In genomic region chr1:113392541-113392940, GRCh38 we compare ENCODE assay signal across 10 cellular contexts. TPM values are rescaled to one million over a fixed set of nuclear protein-coding genes. Genes with fewer than 3 reads are reported as not detected.
A peak's percentile ranks its signal among the peaks of the same experiment; 100 is the strongest.
DNase-seq lines count a peak whose midpoint lies in the region; ATAC-seq, FAIRE-seq and TF ChIP-seq lines count a peak whose summit lies in the region.
"Had no signal": no experiment of that assay in that cellular context is flagged by ENCODE, and none has a peak within 500 bp of the region (broad histone marks: within the 10 kb centered on the region; RNA-seq: fewer than 3 reads in every experiment).

No MANE protein-coding gene starts in this region.

- no peak for FAIRE-seq in K562 (lab: Jason Lieb, UNC)
- FAIRE-seq: A204.1 had no signal

- TF ChIP-seq POLR2A in K562 (conservative IDR thresholded peaks at IDR 0.05) = no peak
- no peak for TF ChIP-seq POLR2A in transverse colon (IDR thresholded peaks at IDR 0.05)

- H2AFZ ChIP-seq in SK-N-SH (ENCODE audit: low read depth) (no peak overlapping the region), K562 (ENCODE audit: low read depth, low read length) (no peak overlapping the region)

- TF ChIP-seq RAD21 in SK-N-SH (IDR thresholded peaks at IDR 0.05; ENCODE audit: low read length) = no peak
- TF ChIP-seq RAD21 in K562 (CRISPR knock-in tag; conservative IDR thresholded peaks at IDR 0.05 in 1 of 2, IDR thresholded peaks at IDR 0.05 in 1 of 2) = no peak

- H3K4me1 ChIP-seq in SK-N-SH (ENCODE audit: control insufficient read depth in 1 of 2, insufficient read depth in 2 of 2, low read depth in 1 of 2, low read length in 1 of 2) (peaks cover 6 to 26% of the 10 kb centered on the region in 2 experiments; a peak in 3 of 4 replicates), K562 (replicated peaks in 1 of 2; ENCODE audit: control insufficient read depth in 2 of 2, insufficient read depth in 2 of 2, low read length in 2 of 2) (peaks cover 17 to 23% of the 10 kb centered on the region in 2 experiments; a peak in 4 of 5 replicates), lower lobe of right lung (peaks cover 11% of the 10 kb centered on the region), transverse colon (peaks cover 3 to 46% (median 38%) of the 10 kb centered on the region in 4 donors)

- H3K4me2 ChIP-seq in SK-N-SH (peak overlapping the region; percentile 79), K562 (ENCODE audit: insufficient read depth, low read length) (no peak overlapping the region)

- no peaks in the 10 kb centered on the region for H3K36me3 ChIP-seq in SK-N-SH (replicated peaks in 1 of 2; ENCODE audit: control insufficient read depth in 1 of 2, insufficient read depth in 2 of 2, low read length in 1 of 2)
- no peaks in the 10 kb centered on the region for H3K36me3 ChIP-seq in K562 (ENCODE audit: control insufficient read depth, insufficient read depth, low read length)
- H3K36me3 ChIP-seq in lower lobe of right lung = no peaks in the 10 kb centered on the region
- H3K36me3 ChIP-seq in transverse colon = no peaks in the 10 kb centered on the region

- peaks cover 70% of the 10 kb centered on the region for H3K79me2 ChIP-seq in SK-N-SH (ENCODE audit: insufficient read depth)
- H3K79me2 ChIP-seq in K562 (ENCODE audit: control insufficient read depth, insufficient read depth, low read length) = 0 out of 3 replicates have a peak, but pooled peaks cover 3% of the 10 kb centered on the region

- CTCF ChIA-PET in SK-N-SH (lab: Yijun Ruan, JAX) (interaction anchor here (1.0 to 2.7 kb wide), 12 partner anchors 12 to 320 kb away, joined by 3 to 11 read pairs (median 4); partner anchors contain the start of gene LRIG2), K562 (lab: Yijun Ruan, JAX; ENCODE audit: low intra/inter-chr PET ratio) (no interaction called here)

- H3K9me3 ChIP-seq in SK-N-SH (no peaks in the 10 kb centered on the region), K562 (replicated peaks; ENCODE audit: control insufficient read depth, insufficient read depth, low read depth, low read length) (no peaks in the 10 kb centered on the region), lower lobe of right lung (no peaks in the 10 kb centered on the region), transverse colon (no peaks in the 10 kb centered on the region)

- no peak for DNase-seq in SK-N-SH
- no peak for DNase-seq in K562 (ENCODE audit: extremely low read depth in 1 of 4, low spot score in 3 of 4)
- no peak for DNase-seq in lower lobe of right lung
- no peak for DNase-seq in transverse colon
- no peak for DNase-seq in DMS53 (lab: John Stamatoyannopoulos, UW)
- DNase-seq: stimulated activated CD4-positive, alpha-beta T cell treated with anti-CD3 and anti-CD28 coated beads, Interleukin-15, amount 100 ng/mL, for 24 hours had no signal

- peak overlapping the region; percentile 85; the same call in 1 of the 2 replicates for H3K9ac ChIP-seq in SK-N-SH
- H3K9ac ChIP-seq in K562 (ENCODE audit: insufficient read depth in 1 of 2, low read depth in 2 of 2, low read length in 2 of 2) = no peak overlapping the region

- 13% methylated on average over 2 of the region's 2 CpGs for WGBS in SK-N-SH (ENCODE audit: low lambda C conversion rate)
- WGBS in K562 (ENCODE audit: insufficient coverage, low coverage, missing lambda C conversion rate) = 43% methylated on average over 2 of the region's 2 CpGs
- 43 to 44% methylated on average over 2 of the region's 2 CpGs for WGBS in transverse colon (ENCODE audit: low coverage in 1 of 2), 2 donors

- ATAC-seq in SK-N-SH treated with all-trans-retinoic acid at 6 μM for 48 hours = no peak
- no peak for ATAC-seq in K562
- no peak for ATAC-seq in lower lobe of right lung
- ATAC-seq in GM18873 (IDR thresholded peaks at IDR 0.05; ENCODE audit: low FRiP score, unreplicated experiment) = no peak
- ATAC-seq in HG03457 (IDR thresholded peaks at IDR 0.05; ENCODE audit: unreplicated experiment) = no peak

- in situ Hi-C loops in K562 (cut with MboI) = no loop called here
- in situ Hi-C loops in transverse colon (cut with MboI; ENCODE audit: low pct_ligation_motif_present in 1 of 4, low pct_unique_long_range_greater_than_20kb in 1 of 4, low sequenced_read_pairs in 3 of 4) = loop anchor here in 3 of 4 donors (25.0 kb wide), 1 partner anchor 255 kb away; no protein-coding TSS in a partner anchor

- peaks cover 16% of the 10 kb centered on the region for H4K20me1 ChIP-seq in SK-N-SH (ENCODE audit: insufficient read depth)
- H4K20me1 ChIP-seq in K562 (replicated peaks; ENCODE audit: control insufficient read depth, insufficient read depth, low read length) = peaks cover 8% of the 10 kb centered on the region

- POLR2A ChIA-PET in SK-N-SH (lab: Yijun Ruan, JAX) (interaction anchor here (0.8 to 1.4 kb wide), 2 partner anchors 173 to 246 kb away, joined by 3 to 9 read pairs; no protein-coding TSS in a partner anchor), K562 (lab: Yijun Ruan, JAX) (interaction anchor here (1.2 to 3.3 kb wide), 4 partner anchors 11 to 37 kb away, joined by 3 to 13 read pairs (median 3); no protein-coding TSS in a partner anchor)

- H3K27ac ChIP-seq in SK-N-SH (ENCODE audit: low read depth in 2 of 2, low read length in 1 of 2) (peak overlapping the region; percentile 16 to 94; a peak in 3 of 4 replicates), K562 (ENCODE audit: extremely low read depth, low read depth, low read length) (no peak overlapping the region), lower lobe of right lung (no peak overlapping the region), transverse colon (peak overlapping the region; percentile 90 to 98 (median 96))

- intact Hi-C loops in K562 (cut with micrococcal nuclease) = loop anchor here (5.0 kb wide), 1 partner anchor 285 kb away; no protein-coding TSS in a partner anchor
- intact Hi-C loops in lower lobe of right lung (cut with DNase I) = no loop called here
- intact Hi-C loops in transverse colon (cut with DNase I; ENCODE audit: low total_unique reads) = no loop called here

- H3K4me3 ChIP-seq in SK-N-SH (ENCODE audit: low read depth in 2 of 2, low read length in 1 of 2) (peak overlapping the region; percentile 87 to 98), K562 (no peak overlapping the region), lower lobe of right lung (peak overlapping the region; percentile 89), transverse colon (peak overlapping the region in 3 of 4 donors; percentile 96 to 99 (median 97))

- no peaks in the 10 kb centered on the region for H3K27me3 ChIP-seq in SK-N-SH (ENCODE audit: insufficient read depth)
- H3K27me3 ChIP-seq in K562 (ENCODE audit: control insufficient read depth in 2 of 2, insufficient read depth in 2 of 2, low read length in 2 of 2) = peaks cover 6 to 13% of the 10 kb centered on the region in 2 experiments; a peak in 4 of 5 replicates
- H3K27me3 ChIP-seq in lower lobe of right lung (ENCODE audit: low read depth) = no peaks in the 10 kb centered on the region
- H3K27me3 ChIP-seq in transverse colon = no peaks in the 10 kb centered on the region

- H3F3A ChIP-seq in SK-N-SH (replicated peaks; ENCODE audit: insufficient read depth) = peaks cover 21% of the 10 kb centered on the region

- no peak for TF ChIP-seq EP300 in SK-N-SH (IDR thresholded peaks at IDR 0.05; ENCODE audit: borderline replicate concordance in 1 of 2, low read depth in 1 of 2, low read length in 1 of 2)
- TF ChIP-seq EP300 in K562 (IDR thresholded peaks at IDR 0.05; ENCODE audit: low read length) = no peak
- TF ChIP-seq EP300 in transverse colon (IDR thresholded peaks at IDR 0.05; ENCODE audit: low read depth) = no peak

- H3K9me2 ChIP-seq in SK-N-SH = no peaks in the 10 kb centered on the region

- TF ChIP-seq CTCF in SK-N-SH (IDR thresholded peaks at IDR 0.05) (no peak), K562 (IDR thresholded peaks at IDR 0.05 in 2 of 3, conservative IDR thresholded peaks at IDR 0.05 in 1 of 3; ENCODE audit: insufficient read depth in 2 of 3, low read depth in 1 of 3, low read length in 3 of 3) (no peak), lower lobe of right lung (IDR thresholded peaks at IDR 0.05) (no peak), transverse colon (IDR thresholded peaks at IDR 0.05) (no peak)

- no peaks in the 10 kb centered on the region for H3K9me1 ChIP-seq in K562 (ENCODE audit: control insufficient read depth, insufficient read depth, low read length)

- BruUV-seq in K562 (replicated peaks; lab: Mats Ljungman, UMichigan) = no TSS peak

TF ChIP-seq in SK-N-SH, 30 proteins besides CTCF, POLR2A, EP300 and RAD21 (continues in another document):
- 0 out of 2 replicates have a peak, but pooled peaks have one; percentile 40 for TF ChIP-seq MXI1 (IDR thresholded peaks at IDR 0.05; ENCODE audit: low read depth, low read length)

TF ChIP-seq in SK-N-SH treated with all-trans-retinoic acid at 6 μM for 48 hours, 23 proteins besides CTCF, POLR2A, EP300 and RAD21 (continues in another document):
- TF ChIP-seq ZFP30 (CRISPR knock-in tag; IDR thresholded peaks at IDR 0.05) (no peak), BACH2 (CRISPR knock-in tag; IDR thresholded peaks at IDR 0.05; ENCODE audit: borderline replicate concordance) (no peak), ISL1 (CRISPR knock-in tag; IDR thresholded peaks at IDR 0.05) (no peak)

TF ChIP-seq in K562, 482 proteins besides CTCF, POLR2A, EP300 and RAD21 (continues in another document):
- peak; percentile 55 for TF ChIP-seq CBX2 (IDR thresholded peaks at IDR 0.05; ENCODE audit: insufficient read depth, low read length, poor library complexity, severe bottlenecking)

RNA-seq across cellular contexts. Expression of gene MAGI3, which starts 2.2 kb away (rescaled TPM):
- polyA plus RNA-seq in SK-N-SH (2012; rRNA removed) (2.9 and 3.8 TPM in 2 replicates), K562 (2011; rRNA removed) (8.6 and 9.1 TPM in 2 replicates), K562 (2014; fragmentation: Illumina TruSeq; extraction: Trizol) (3.6 and 5.6 TPM in 2 replicates), K562 (2014; fragmentation: Nextera tagmentation; extraction: Ambion mirVana) (1 to 10 TPM; 1.0 to 1.2 TPM), K562 (2014; rRNA removed) (3.3 and 3.9 TPM in 2 replicates)
- polyA plus RNA-seq in SK-N-SH (2012; cell fraction: cytosol; rRNA removed) = 4.3 and 4.6 TPM in 2 replicates
- polyA plus RNA-seq in SK-N-SH (2012; cell fraction: nucleus; rRNA removed) = 3.6 and 6.0 TPM in 2 replicates
- 12.1 and 22.5 TPM in 2 replicates for total RNA-seq in K562 (2011; cell fraction: chromatin; rRNA removed; ENCODE audit: low replicate concordance)
- total RNA-seq in K562 (2011; cell fraction: nucleolus; rRNA removed) = 4.5 and 6.1 TPM in 2 replicates
- 22.1 and 43.9 TPM in 2 replicates for total RNA-seq in K562 (2011; cell fraction: nucleoplasm; rRNA removed)
- total RNA-seq in K562 (2014; rRNA removed) (3.7 and 4.7 TPM in 2 replicates), K562 (2014; rRNA removed; fragmentation: Illumina TruSeq; extraction: Trizol) (5.5 and 6.3 TPM in 2 replicates), K562 (2015; rRNA removed; fragmentation: Illumina TruSeq; extraction: Trizol) (6.0 and 7.0 TPM in 2 replicates), K562 (2021) (6.1 and 6.5 TPM in 2 replicates), lower lobe of right lung (69.9 TPM), transverse colon (100 to 1,000 TPM in 3 of 4 donors, 10 to 100 TPM in 1; 94.3 to 180 (median 134) TPM)
- polyA plus RNA-seq in K562 (2011; cell fraction: cytosol; rRNA removed) = 2.5 and 6.2 TPM in 2 replicates
- 9.3 and 11.5 TPM in 2 replicates for polyA plus RNA-seq in K562 (2011; cell fraction: nucleus; rRNA removed)
- 2.9 and 4.4 TPM in 2 replicates for polyA plus RNA-seq in K562 (2012)
- 20.0 and 33.6 TPM in 2 replicates for polyA minus RNA-seq in K562 (2011; rRNA and poly(A)+ RNA removed)
- polyA minus RNA-seq in K562 (2011; cell fraction: cytosol; rRNA and poly(A)+ RNA removed) = 5.6 and 6.2 TPM in 2 replicates
- polyA minus RNA-seq in K562 (2011; cell fraction: nucleus; rRNA and poly(A)+ RNA removed) = 24.0 and 37.2 TPM in 2 replicates

Comparison
In these comparisons a context has a peak if more than half of its experiments do, and no peak if none do; other contexts are left out.
1. H3K27ac ChIP-seq: peak in SK-N-SH (2 of 2) and transverse colon (4 of 4); none in K562 (single experiment) and lower lobe of right lung (single experiment).
2. Of the 27 proteins assayed by ChIP-seq in both K562 and SK-N-SH: peak only in K562: none; only in SK-N-SH: MXI1; in both: none; in neither: 26.